ENCODE assay signal across 1 cellular context in the genomic region with DNA sequence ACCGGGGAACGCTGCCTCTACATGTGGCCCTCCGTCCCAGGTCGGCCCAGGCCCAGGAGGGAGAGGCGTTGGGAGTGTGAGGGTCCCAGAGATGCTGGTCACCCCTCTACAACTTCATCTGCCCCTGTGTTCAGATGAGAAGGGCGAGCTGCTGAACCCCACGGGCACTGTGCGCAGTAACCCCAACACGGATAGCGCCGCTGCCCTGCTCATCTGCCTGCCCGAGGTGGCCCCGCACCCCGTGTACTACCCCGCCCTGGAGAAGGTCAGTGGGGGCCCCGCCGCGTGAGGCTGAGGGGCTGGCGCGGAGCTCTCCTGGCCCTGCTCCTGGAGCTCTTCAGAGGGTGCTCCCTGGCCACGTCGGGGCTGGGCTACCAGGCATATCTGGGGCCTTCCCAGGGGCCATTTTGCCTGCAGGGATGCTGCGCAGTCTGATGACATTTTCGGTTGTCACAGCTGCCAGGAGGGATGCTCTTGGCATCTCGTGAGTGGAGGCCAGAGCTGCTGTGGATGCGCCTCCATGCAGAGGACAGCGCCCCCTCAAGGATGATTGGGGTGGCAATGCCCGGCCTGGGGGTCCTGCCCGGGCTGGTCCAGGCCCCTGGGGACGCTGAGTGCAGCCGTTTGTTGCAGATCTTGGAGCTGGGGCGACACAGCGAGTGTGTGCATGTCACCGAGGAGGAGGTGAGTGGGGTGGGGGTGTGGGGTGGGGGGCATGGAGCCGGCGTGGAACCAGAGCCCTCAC.
TF ChIP-seq lines count a peak whose summit lies in the region.

No MANE protein-coding gene starts in this region.

TF ChIP-seq in H1, 55 proteins besides CTCF, POLR2A, EP300 and RAD21:
- TF ChIP-seq SRF (IDR thresholded peaks at IDR 0.05; ENCODE audit: low read depth, low read length) (no peak), SP2 (IDR thresholded peaks at IDR 0.05; ENCODE audit: low read length) (no peak), GABPA (IDR thresholded peaks at IDR 0.05; ENCODE audit: borderline replicate concordance, insufficient read depth, low read length) (no peak), SUZ12 (IDR thresholded peaks at IDR 0.05; ENCODE audit: low read length) (no peak), TBP (IDR thresholded peaks at IDR 0.05; ENCODE audit: low read depth, low read length) (no peak), NRF1 (IDR thresholded peaks at IDR 0.05; ENCODE audit: low read depth, low read length) (no peak), YY1 (IDR thresholded peaks at IDR 0.05; ENCODE audit: low read depth, low read length) (no peak), CREB1 (IDR thresholded peaks at IDR 0.05) (no peak), CEBPB (IDR thresholded peaks at IDR 0.05; ENCODE audit: low read depth, low read length) (no peak), RNF2 (IDR thresholded peaks at IDR 0.05; ENCODE audit: borderline replicate concordance, low read depth, low read length, missing control alignments, poor library complexity, severe bottlenecking) (no peak), CBX5 (IDR thresholded peaks at IDR 0.05; ENCODE audit: low read depth, low read length) (no peak), CHD2 (IDR thresholded peaks at IDR 0.05; ENCODE audit: low read length) (no peak), KDM5A (IDR thresholded peaks at IDR 0.05; ENCODE audit: low read length) (no peak), KDM1A (IDR thresholded peaks at IDR 0.05; ENCODE audit: borderline replicate concordance, low read length) (no peak), BCL11A (IDR thresholded peaks at IDR 0.05; ENCODE audit: low read depth in 2 of 2, low read length in 2 of 2) (no peak), SIRT6 (IDR thresholded peaks at IDR 0.05; ENCODE audit: low read length) (no peak)
- TF ChIP-seq, protein P1, sequence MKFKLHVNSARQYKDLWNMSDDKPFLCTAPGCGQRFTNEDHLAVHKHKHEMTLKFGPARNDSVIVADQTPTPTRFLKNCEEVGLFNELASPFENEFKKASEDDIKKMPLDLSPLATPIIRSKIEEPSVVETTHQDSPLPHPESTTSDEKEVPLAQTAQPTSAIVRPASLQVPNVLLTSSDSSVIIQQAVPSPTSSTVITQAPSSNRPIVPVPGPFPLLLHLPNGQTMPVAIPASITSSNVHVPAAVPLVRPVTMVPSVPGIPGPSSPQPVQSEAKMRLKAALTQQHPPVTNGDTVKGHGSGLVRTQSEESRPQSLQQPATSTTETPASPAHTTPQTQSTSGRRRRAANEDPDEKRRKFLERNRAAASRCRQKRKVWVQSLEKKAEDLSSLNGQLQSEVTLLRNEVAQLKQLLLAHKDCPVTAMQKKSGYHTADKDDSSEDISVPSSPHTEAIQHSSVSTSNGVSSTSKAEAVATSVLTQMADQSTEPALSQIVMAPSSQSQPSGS (IDR thresholded peaks at IDR 0.05; ENCODE audit: low read length): no peak
